In genomic region chr16:11748404-11749254, GRCh38 we compare ENCODE assay signal across 1 cellular context.
TF ChIP-seq lines count a peak whose summit lies in the region.

No MANE protein-coding gene starts in this region.

TF ChIP-seq in GM23338, 12 proteins besides CTCF, POLR2A, EP300 and RAD21:
- TF ChIP-seq, protein P1, sequence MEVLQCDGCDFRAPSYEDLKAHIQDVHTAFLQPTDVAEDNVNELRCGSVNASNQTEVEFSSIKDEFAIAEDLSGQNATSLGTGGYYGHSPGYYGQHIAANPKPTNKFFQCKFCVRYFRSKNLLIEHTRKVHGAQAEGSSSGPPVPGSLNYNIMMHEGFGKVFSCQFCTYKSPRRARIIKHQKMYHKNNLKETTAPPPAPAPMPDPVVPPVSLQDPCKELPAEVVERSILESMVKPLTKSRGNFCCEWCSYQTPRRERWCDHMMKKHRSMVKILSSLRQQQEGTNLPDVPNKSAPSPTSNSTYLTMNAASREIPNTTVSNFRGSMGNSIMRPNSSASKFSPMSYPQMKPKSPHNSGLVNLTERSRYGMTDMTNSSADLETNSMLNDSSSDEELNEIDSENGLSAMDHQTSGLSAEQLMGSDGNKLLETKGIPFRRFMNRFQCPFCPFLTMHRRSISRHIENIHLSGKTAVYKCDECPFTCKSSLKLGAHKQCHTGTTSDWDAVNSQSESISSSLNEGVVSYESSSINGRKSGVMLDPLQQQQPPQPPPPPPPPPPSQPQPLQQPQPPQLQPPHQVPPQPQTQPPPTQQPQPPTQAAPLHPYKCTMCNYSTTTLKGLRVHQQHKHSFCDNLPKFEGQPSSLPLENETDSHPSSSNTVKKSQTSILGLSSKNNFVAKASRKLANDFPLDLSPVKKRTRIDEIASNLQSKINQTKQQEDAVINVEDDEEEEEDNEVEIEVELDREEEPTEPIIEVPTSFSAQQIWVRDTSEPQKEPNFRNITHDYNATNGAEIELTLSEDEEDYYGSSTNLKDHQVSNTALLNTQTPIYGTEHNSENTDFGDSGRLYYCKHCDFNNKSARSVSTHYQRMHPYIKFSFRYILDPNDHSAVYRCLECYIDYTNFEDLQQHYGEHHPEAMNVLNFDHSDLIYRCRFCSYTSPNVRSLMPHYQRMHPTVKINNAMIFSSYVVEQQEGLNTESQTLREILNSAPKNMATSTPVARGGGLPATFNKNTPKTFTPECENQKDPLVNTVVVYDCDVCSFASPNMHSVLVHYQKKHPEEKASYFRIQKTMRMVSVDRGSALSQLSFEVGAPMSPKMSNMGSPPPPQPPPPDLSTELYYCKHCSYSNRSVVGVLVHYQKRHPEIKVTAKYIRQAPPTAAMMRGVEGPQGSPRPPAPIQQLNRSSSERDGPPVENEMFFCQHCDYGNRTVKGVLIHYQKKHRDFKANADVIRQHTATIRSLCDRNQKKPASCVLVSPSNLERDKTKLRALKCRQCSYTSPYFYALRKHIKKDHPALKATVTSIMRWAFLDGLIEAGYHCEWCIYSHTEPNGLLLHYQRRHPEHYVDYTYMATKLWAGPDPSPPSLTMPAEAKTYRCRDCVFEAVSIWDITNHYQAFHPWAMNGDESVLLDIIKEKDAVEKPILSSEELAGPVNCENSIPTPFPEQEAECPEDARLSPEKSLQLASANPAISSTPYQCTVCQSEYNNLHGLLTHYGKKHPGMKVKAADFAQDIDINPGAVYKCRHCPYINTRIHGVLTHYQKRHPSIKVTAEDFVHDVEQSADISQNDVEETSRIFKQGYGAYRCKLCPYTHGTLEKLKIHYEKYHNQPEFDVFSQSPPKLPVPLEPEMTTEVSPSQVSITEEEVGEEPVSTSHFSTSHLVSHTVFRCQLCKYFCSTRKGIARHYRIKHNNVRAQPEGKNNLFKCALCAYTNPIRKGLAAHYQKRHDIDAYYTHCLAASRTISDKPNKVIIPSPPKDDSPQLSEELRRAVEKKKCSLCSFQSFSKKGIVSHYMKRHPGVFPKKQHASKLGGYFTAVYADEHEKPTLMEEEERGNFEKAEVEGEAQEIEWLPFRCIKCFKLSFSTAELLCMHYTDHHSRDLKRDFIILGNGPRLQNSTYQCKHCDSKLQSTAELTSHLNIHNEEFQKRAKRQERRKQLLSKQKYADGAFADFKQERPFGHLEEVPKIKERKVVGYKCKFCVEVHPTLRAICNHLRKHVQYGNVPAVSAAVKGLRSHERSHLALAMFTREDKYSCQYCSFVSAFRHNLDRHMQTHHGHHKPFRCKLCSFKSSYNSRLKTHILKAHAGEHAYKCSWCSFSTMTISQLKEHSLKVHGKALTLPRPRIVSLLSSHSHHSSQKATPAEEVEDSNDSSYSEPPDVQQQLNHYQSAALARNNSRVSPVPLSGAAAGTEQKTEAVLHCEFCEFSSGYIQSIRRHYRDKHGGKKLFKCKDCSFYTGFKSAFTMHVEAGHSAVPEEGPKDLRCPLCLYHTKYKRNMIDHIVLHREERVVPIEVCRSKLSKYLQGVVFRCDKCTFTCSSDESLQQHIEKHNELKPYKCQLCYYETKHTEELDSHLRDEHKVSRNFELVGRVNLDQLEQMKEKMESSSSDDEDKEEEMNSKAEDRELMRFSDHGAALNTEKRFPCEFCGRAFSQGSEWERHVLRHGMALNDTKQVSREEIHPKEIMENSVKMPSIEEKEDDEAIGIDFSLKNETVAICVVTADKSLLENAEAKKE (CRISPR knock-in tag; IDR thresholded peaks at IDR 0.05) = no peak
- TF ChIP-seq EZH2 (IDR thresholded peaks at IDR 0.05; ENCODE audit: low read depth, unreplicated experiment) = no peak
- no peak for TF ChIP-seq JUNB (IDR thresholded peaks at IDR 0.05; ENCODE audit: unreplicated experiment)
- no peak for TF ChIP-seq ZNF331 (CRISPR knock-in tag; IDR thresholded peaks at IDR 0.05; ENCODE audit: low read depth)
- no peak for TF ChIP-seq NANOG (IDR thresholded peaks at IDR 0.05; ENCODE audit: borderline replicate concordance)
- no peak for TF ChIP-seq POLR2AphosphoS5 (IDR thresholded peaks at IDR 0.05; ENCODE audit: low read depth)
- TF ChIP-seq, protein P2, sequence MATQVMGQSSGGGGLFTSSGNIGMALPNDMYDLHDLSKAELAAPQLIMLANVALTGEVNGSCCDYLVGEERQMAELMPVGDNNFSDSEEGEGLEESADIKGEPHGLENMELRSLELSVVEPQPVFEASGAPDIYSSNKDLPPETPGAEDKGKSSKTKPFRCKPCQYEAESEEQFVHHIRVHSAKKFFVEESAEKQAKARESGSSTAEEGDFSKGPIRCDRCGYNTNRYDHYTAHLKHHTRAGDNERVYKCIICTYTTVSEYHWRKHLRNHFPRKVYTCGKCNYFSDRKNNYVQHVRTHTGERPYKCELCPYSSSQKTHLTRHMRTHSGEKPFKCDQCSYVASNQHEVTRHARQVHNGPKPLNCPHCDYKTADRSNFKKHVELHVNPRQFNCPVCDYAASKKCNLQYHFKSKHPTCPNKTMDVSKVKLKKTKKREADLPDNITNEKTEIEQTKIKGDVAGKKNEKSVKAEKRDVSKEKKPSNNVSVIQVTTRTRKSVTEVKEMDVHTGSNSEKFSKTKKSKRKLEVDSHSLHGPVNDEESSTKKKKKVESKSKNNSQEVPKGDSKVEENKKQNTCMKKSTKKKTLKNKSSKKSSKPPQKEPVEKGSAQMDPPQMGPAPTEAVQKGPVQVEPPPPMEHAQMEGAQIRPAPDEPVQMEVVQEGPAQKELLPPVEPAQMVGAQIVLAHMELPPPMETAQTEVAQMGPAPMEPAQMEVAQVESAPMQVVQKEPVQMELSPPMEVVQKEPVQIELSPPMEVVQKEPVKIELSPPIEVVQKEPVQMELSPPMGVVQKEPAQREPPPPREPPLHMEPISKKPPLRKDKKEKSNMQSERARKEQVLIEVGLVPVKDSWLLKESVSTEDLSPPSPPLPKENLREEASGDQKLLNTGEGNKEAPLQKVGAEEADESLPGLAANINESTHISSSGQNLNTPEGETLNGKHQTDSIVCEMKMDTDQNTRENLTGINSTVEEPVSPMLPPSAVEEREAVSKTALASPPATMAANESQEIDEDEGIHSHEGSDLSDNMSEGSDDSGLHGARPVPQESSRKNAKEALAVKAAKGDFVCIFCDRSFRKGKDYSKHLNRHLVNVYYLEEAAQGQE (IDR thresholded peaks at IDR 0.05; ENCODE audit: unreplicated experiment) = no peak
- no peak for TF ChIP-seq CREB1 (CRISPR knock-in tag; IDR thresholded peaks at IDR 0.05; ENCODE audit: low read depth)
- TF ChIP-seq, protein P3, sequence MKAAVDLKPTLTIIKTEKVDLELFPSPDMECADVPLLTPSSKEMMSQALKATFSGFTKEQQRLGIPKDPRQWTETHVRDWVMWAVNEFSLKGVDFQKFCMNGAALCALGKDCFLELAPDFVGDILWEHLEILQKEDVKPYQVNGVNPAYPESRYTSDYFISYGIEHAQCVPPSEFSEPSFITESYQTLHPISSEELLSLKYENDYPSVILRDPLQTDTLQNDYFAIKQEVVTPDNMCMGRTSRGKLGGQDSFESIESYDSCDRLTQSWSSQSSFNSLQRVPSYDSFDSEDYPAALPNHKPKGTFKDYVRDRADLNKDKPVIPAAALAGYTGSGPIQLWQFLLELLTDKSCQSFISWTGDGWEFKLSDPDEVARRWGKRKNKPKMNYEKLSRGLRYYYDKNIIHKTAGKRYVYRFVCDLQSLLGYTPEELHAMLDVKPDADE (IDR thresholded peaks at IDR 0.05) = no peak
- no peak for TF ChIP-seq ZNF114 (CRISPR knock-in tag; IDR thresholded peaks at IDR 0.05)
